In genomic region chr5:132219981-132220380, GRCh38 we compare ENCODE assay signal across 19 cellular contexts. TPM values are rescaled to one million over a fixed set of nuclear protein-coding genes. Genes with fewer than 3 reads are reported as not detected.
DNase-seq lines count a peak whose midpoint lies in the region; ATAC-seq and TF ChIP-seq lines count a peak whose summit lies in the region.
"Had no signal": no experiment of that assay in that cellular context is flagged by ENCODE, and none has a peak within 500 bp of the region (broad histone marks: within the 10 kb centered on the region; RNA-seq: fewer than 3 reads in every experiment).

No MANE protein-coding gene starts in this region.

- H3K36me3 ChIP-seq in esophagus muscularis mucosa (peaks cover 0 to 21% (median 15%) of the 10 kb centered on the region in 4 donors), spleen (peaks cover 0 to 19% (median 0%) of the 10 kb centered on the region in 6 donors), MG63 (peaks cover 4% of the 10 kb centered on the region)
- H3K36me3 ChIP-seq in naive thymus-derived CD4-positive, alpha-beta T cell (ENCODE audit: control insufficient read depth in 2 of 3, insufficient read depth in 3 of 3, low read length in 3 of 3) = no peaks in the 10 kb centered on the region

- DNase-seq in ELR (ENCODE audit: low read depth) = peak; percentile 41
- DNase-seq in M059J (ENCODE audit: low read depth) = peak; percentile 38
- no peak for DNase-seq in esophagus muscularis mucosa (ENCODE audit: extremely low spot score)
- peak; percentile 30 for DNase-seq in spleen
- DNase-seq in SIG-M5 treated with dmso at 0.1 percent for 504 hours (lab: John Stamatoyannopoulos, UW; ENCODE audit: unreplicated experiment) = no peak
- no peak for DNase-seq in MG63
- no peak for DNase-seq in NAMALWA (ENCODE audit: low spot score)
- DNase-seq in naive thymus-derived CD4-positive, alpha-beta T cell = no peak
- DNase-seq: CD8-positive, alpha-beta T cell; NCI-H1092; NCI-H146; NCI-H2171; NCI-H526 had no signal

- peaks cover 0 to 11% (median 0%) of the 10 kb centered on the region in 5 donors for H3K27me3 Mint-ChIP-seq in naive thymus-derived CD4-positive, alpha-beta T cell

- no peaks in the 10 kb centered on the region for H3K9me3 ChIP-seq in esophagus muscularis mucosa
- H3K9me3 ChIP-seq in spleen = no peaks in the 10 kb centered on the region
- no peaks in the 10 kb centered on the region for H3K9me3 ChIP-seq in MG63
- H3K9me3 ChIP-seq in naive thymus-derived CD4-positive, alpha-beta T cell (ENCODE audit: control insufficient read depth in 2 of 3, low read length in 3 of 3) = no peaks in the 10 kb centered on the region
- H3K9me3 ChIP-seq: BLaER1 had no signal

- no peaks in the 10 kb centered on the region for H3K9me3 Mint-ChIP-seq in naive thymus-derived CD4-positive, alpha-beta T cell
- H3K9me3 Mint-ChIP-seq: CD8-positive, alpha-beta T cell had no signal

- peaks cover 0 to 12% (median 0%) of the 10 kb centered on the region in 7 donors for H3K4me1 Mint-ChIP-seq in naive thymus-derived CD4-positive, alpha-beta T cell

- no peak overlapping the region for H3K4me3 Mint-ChIP-seq in naive thymus-derived CD4-positive, alpha-beta T cell
- H3K4me3 Mint-ChIP-seq: CD8-positive, alpha-beta T cell had no signal

- H3K27ac ChIP-seq in esophagus muscularis mucosa (replicated peaks in 1 of 4) (peak overlapping the region; percentile 29 to 96 (median 92)), spleen (no peak overlapping the region)
- no peak overlapping the region for H3K27ac ChIP-seq in naive thymus-derived CD4-positive, alpha-beta T cell (ENCODE audit: low read depth, low read length)
- H3K27ac ChIP-seq: BLaER1, KMS-11, SK-N-MC had no signal

- TF ChIP-seq CTCF in esophagus muscularis mucosa (IDR thresholded peaks at IDR 0.05) = no peak
- no peak for TF ChIP-seq CTCF in spleen (IDR thresholded peaks at IDR 0.05 in 8 of 11, conservative IDR thresholded peaks at IDR 0.05 in 3 of 11)

- no peaks in the 10 kb centered on the region for H3K27me3 ChIP-seq in esophagus muscularis mucosa
- H3K27me3 ChIP-seq in spleen (replicated peaks in 1 of 7) = no peaks in the 10 kb centered on the region
- H3K27me3 ChIP-seq in MG63 = no peaks in the 10 kb centered on the region
- no peaks in the 10 kb centered on the region for H3K27me3 ChIP-seq in naive thymus-derived CD4-positive, alpha-beta T cell (ENCODE audit: control insufficient read depth in 2 of 2, insufficient read depth in 2 of 2, low read length in 2 of 2)
- H3K27me3 ChIP-seq: BLaER1 had no signal

- H3K4me1 ChIP-seq in esophagus muscularis mucosa (peaks cover 74 to 81% (median 77%) of the 10 kb centered on the region in 4 donors), spleen (peaks cover 0 to 19% (median 7%) of the 10 kb centered on the region in 6 donors)
- H3K4me1 ChIP-seq in naive thymus-derived CD4-positive, alpha-beta T cell (ENCODE audit: control insufficient read depth in 2 of 2, insufficient read depth in 2 of 2, low read length in 2 of 2) = no peaks in the 10 kb centered on the region

- CTCF ChIA-PET in naive thymus-derived CD4-positive, alpha-beta T cell (lab: Charles Lee) = no interaction called here

- TF ChIP-seq POLR2A in esophagus muscularis mucosa (IDR thresholded peaks at IDR 0.05; ENCODE audit: low read depth) (no peak), spleen (IDR thresholded peaks at IDR 0.05) (no peak)

- intact Hi-C loops in esophagus muscularis mucosa (cut with DNase I) (no loop called here), spleen (cut with DNase I; ENCODE audit: low total_unique reads) (no loop called here)
- intact Hi-C loops in naive thymus-derived CD4-positive, alpha-beta T cell (cut with micrococcal nuclease) = no loop called here

- H3K4me3 ChIP-seq in esophagus muscularis mucosa (no peak overlapping the region), spleen (no peak overlapping the region), MG63 (no peak overlapping the region)
- H3K4me3 ChIP-seq in naive thymus-derived CD4-positive, alpha-beta T cell (ENCODE audit: low read length) = no peak overlapping the region
- H3K4me3 ChIP-seq: BLaER1, SK-N-MC had no signal

- POLR2A ChIA-PET in naive thymus-derived CD4-positive, alpha-beta T cell (lab: Charles Lee) = no interaction called here

- H3K36me3 Mint-ChIP-seq in naive thymus-derived CD4-positive, alpha-beta T cell = peaks cover 0 to 8% (median 0%) of the 10 kb centered on the region in 5 donors
- H3K36me3 Mint-ChIP-seq: CD8-positive, alpha-beta T cell had no signal

- no peak overlapping the region for H3K27ac Mint-ChIP-seq in naive thymus-derived CD4-positive, alpha-beta T cell
- H3K27ac Mint-ChIP-seq: CD8-positive, alpha-beta T cell had no signal

- WGBS in esophagus muscularis mucosa = 92% methylated on average over 1 of the region's 1 CpG
- 73 to 100% (median 90%) methylated on average over 1 of the region's 1 CpG for WGBS in spleen, 5 donors

- no peak for ATAC-seq in naive thymus-derived CD4-positive, alpha-beta T cell
- ATAC-seq: CD8-positive, alpha-beta T cell; HepG2; Panc1; Right ventricle myocardium inferior had no signal

- no peak for TF ChIP-seq EP300 in esophagus muscularis mucosa (IDR thresholded peaks at IDR 0.05)

RNA-seq across cellular contexts. Expression of gene P4HA2, which starts 7.7 kb away (rescaled TPM):
- total RNA-seq in M059J (2014; rRNA removed; shearing (Covaris generic)) = 99.6 and 133 TPM in 2 replicates
- total RNA-seq in esophagus muscularis mucosa (10 to 100 TPM; 28.8 to 44.7 (median 30.8) TPM), spleen (10 to 100 TPM in 6 of 7 donors, 1 to 10 TPM in 1; 8.2 to 38.1 (median 15.6) TPM)
- 1 to 10 TPM; 2.7 to 4.8 (median 4.1) TPM for polyA plus RNA-seq in spleen
- 71.0 and 96.8 TPM in 2 replicates for total RNA-seq in MG63 (2014; rRNA removed; shearing (Covaris generic); ENCODE audit: low replicate concordance)
- 10 to 100 TPM in 1 of 5 experiments, 1 to 10 TPM in 1, under 1 TPM in 2, not detected in 1; 0.30 to 23.9 (median 0.99) TPM for total RNA-seq in naive thymus-derived CD4-positive, alpha-beta T cell
- polyA plus RNA-seq in naive thymus-derived CD4-positive, alpha-beta T cell = not detected
- total RNA-seq: CD8-positive, alpha-beta T cell had no signal

RNA-seq across cellular contexts. Expression of gene PDLIM4, which starts 37.5 kb away (rescaled TPM):
- total RNA-seq in M059J (2014; rRNA removed; shearing (Covaris generic)) = 11.7 and 25.0 TPM in 2 replicates
- total RNA-seq in esophagus muscularis mucosa (100 to 1,000 TPM in 3 of 4 donors, 10 to 100 TPM in 1; 59.4 to 199 (median 134) TPM), spleen (10 to 100 TPM in 1 of 7 donors, 1 to 10 TPM in 6; 3.5 to 17.4 (median 9.0) TPM)
- polyA plus RNA-seq in spleen = 10 to 100 TPM in 1 of 3 donors, 1 to 10 TPM in 2; 7.5 to 16.9 (median 9.0) TPM
- total RNA-seq in MG63 (2014; rRNA removed; shearing (Covaris generic); ENCODE audit: low replicate concordance) = 71.1 and 130 TPM in 2 replicates
- total RNA-seq in naive thymus-derived CD4-positive, alpha-beta T cell = under 1 TPM in 1 of 5 experiments, not detected in 4; 0.99 TPM
- polyA plus RNA-seq in naive thymus-derived CD4-positive, alpha-beta T cell = not detected
- total RNA-seq: CD8-positive, alpha-beta T cell had no signal

Comparison
In these comparisons a context has a peak if more than half of its experiments do, and no peak if none do; other contexts are left out.
1. DNase-seq: peak in ELR (single experiment), M059J (single experiment) and spleen (single experiment); none in esophagus muscularis mucosa (single experiment), SIG-M5 treated with dmso at 0.1 percent for 504 hours (single experiment), MG63 (single experiment), NAMALWA (single experiment) and naive thymus-derived CD4-positive, alpha-beta T cell (0 of 9).
2. H3K27ac ChIP-seq: peak in esophagus muscularis mucosa (4 of 4); none in spleen (0 of 8) and naive thymus-derived CD4-positive, alpha-beta T cell (single experiment).